8 cellular contexts compared by ENCODE assay signal in the genomic region with DNA sequence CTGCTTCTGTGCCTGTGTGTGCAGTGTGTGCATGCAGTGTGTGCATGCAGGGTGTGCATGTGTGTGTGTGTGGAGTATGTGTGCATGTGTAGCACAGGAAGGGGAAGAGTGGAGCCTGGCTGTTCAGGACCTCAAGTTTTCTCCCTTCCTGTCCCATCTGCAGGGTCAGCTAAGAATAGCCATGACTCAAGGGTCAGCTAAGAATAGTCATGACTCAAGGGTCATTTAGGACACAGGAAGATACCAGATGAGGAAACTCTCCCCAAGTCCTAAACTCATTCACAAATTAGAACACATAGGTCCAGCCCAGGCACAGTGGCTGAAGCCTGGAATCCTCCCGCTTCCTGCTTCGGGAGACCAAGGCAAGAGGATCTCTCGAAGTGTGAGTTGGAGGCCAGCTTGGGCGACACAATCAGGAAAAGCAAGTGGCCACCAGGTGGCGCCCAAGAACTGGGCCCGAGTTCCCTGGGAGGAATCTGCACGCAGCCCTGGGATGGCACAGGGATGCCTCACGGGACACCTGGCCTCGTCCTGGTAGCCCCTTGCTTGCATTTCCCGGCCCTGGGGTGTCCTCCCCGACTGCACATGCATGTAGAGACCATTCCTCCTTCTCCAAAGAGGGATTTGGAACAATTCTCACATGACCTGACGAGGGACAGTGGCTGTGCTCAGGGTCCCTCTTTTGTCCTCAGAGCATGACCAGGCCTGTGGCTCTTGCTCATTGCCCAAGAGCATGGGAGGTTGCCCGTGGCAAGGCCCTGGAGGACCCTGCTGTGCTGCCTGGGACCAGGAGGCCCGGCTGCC. TPM values are rescaled to one million over a fixed set of nuclear protein-coding genes. Genes with fewer than 3 reads are reported as not detected.
A peak's percentile ranks its signal among the peaks of the same experiment; 100 is the strongest.
DNase-seq lines count a peak whose midpoint lies in the region; ATAC-seq and TF ChIP-seq lines count a peak whose summit lies in the region.

No MANE protein-coding gene starts in this region.

- H3K9me2 ChIP-seq in OCI-LY1 (ENCODE audit: low read depth, low read length) = no peaks in the 10 kb centered on the region

- no peak for TF ChIP-seq POLR2A in uterus (IDR thresholded peaks at IDR 0.05)

- H3K14ac ChIP-seq in trophoblast cell (ENCODE audit: low read length) = no peak overlapping the region

- peak; percentile 46 to 52 for DNase-seq in NCI-H524 (lab: John Stamatoyannopoulos, UW)
- no peak for DNase-seq in NCI-H524 treated with DMSO at 0.1 percent for 48 hours (lab: John Stamatoyannopoulos, UW)
- peak; percentile 63 for DNase-seq in activated T-cell treated with anti-CD3 and anti-CD28 coated beads for 24 hours (ENCODE audit: low read depth)
- peak; percentile 53 for DNase-seq in fibroblast of pulmonary artery (ENCODE audit: low read depth)
- peak; percentile 71 to 93 for DNase-seq in trophoblast cell
- peak; percentile 43 to 55 for DNase-seq in uterus

- TF ChIP-seq CTCF in OCI-LY1 (IDR thresholded peaks at IDR 0.05; ENCODE audit: low read length) (peak; percentile 95), fibroblast of pulmonary artery (IDR thresholded peaks at IDR 0.05; ENCODE audit: low read length, missing control alignments) (peak; percentile 77), uterus (IDR thresholded peaks at IDR 0.05) (peak; percentile 42 to 68 (median 54))

- no peaks in the 10 kb centered on the region for H3K79me2 ChIP-seq in OCI-LY1 (ENCODE audit: insufficient read depth, low read length)
- no peaks in the 10 kb centered on the region for H3K79me2 ChIP-seq in trophoblast cell (ENCODE audit: control insufficient read depth, insufficient read depth, low read length, poor library complexity)

- H3F3A ChIP-seq in OCI-LY1 (ENCODE audit: insufficient read depth, low read length) = no peaks in the 10 kb centered on the region

- H2AK5ac ChIP-seq in trophoblast cell (ENCODE audit: low read length) = no peak overlapping the region

- no CpG with 5 or more reads among the region's 14 CpGs for WGBS in trophoblast cell (ENCODE audit: extremely low coverage, insufficient coverage, insufficient read length)

- H3K79me1 ChIP-seq in trophoblast cell (ENCODE audit: low read length) = no peaks in the 10 kb centered on the region

- no peak overlapping the region for H2BK12ac ChIP-seq in trophoblast cell (ENCODE audit: low read length)

- H3K23ac ChIP-seq in trophoblast cell (ENCODE audit: low read length) = peak overlapping the region; percentile 28

- H3K27me3 ChIP-seq in OCI-LY1 (ENCODE audit: insufficient read depth, low read length) (no peaks in the 10 kb centered on the region), trophoblast cell (ENCODE audit: insufficient read depth, low read length) (no peaks in the 10 kb centered on the region), uterus (no peaks in the 10 kb centered on the region)

- H2BK120ac ChIP-seq in trophoblast cell (ENCODE audit: insufficient read depth, low read length, poor library complexity) = no peak overlapping the region

- no peak overlapping the region for H2BK5ac ChIP-seq in trophoblast cell (ENCODE audit: low read depth, low read length, poor library complexity)

- no peak overlapping the region for H4K8ac ChIP-seq in trophoblast cell (ENCODE audit: low read depth, low read length)

- intact Hi-C loops in uterus (cut with DNase I; ENCODE audit: low total_unique reads) = no loop called here

- H3K4me1 ChIP-seq in OCI-LY1 (ENCODE audit: insufficient read depth, low read length, severe bottlenecking) (peaks cover 10% of the 10 kb centered on the region), trophoblast cell (ENCODE audit: control insufficient read depth in 1 of 2, insufficient read depth in 2 of 2, low read length in 2 of 2) (no peaks in the 10 kb centered on the region), uterus (no peaks in the 10 kb centered on the region)

- H3K18ac ChIP-seq in trophoblast cell (ENCODE audit: low read length) = no peak overlapping the region

- H3K4me3 ChIP-seq in OCI-LY1 (ENCODE audit: low read depth, low read length, poor library complexity, severe bottlenecking) (no peak overlapping the region), fibroblast of pulmonary artery (replicated peaks; ENCODE audit: low read depth, low read length) (no peak overlapping the region), trophoblast cell (ENCODE audit: low read depth, low read length) (no peak overlapping the region), uterus (no peak overlapping the region)

- H4K20me1 ChIP-seq in OCI-LY1 (ENCODE audit: insufficient read depth, low read length) = no peaks in the 10 kb centered on the region

- H3K36me3 ChIP-seq in OCI-LY1 (ENCODE audit: insufficient read depth, low read length) = no peaks in the 10 kb centered on the region
- H3K36me3 ChIP-seq in trophoblast cell (ENCODE audit: control insufficient read depth in 1 of 2, insufficient read depth in 2 of 2, low read length in 2 of 2) = no peaks in the 10 kb centered on the region
- no peaks in the 10 kb centered on the region for H3K36me3 ChIP-seq in uterus

- no peak overlapping the region for H4K91ac ChIP-seq in trophoblast cell (ENCODE audit: low read depth, low read length)

- no peak overlapping the region for H2AFZ ChIP-seq in OCI-LY1 (ENCODE audit: low read length)
- no peak overlapping the region for H2AFZ ChIP-seq in trophoblast cell (ENCODE audit: insufficient read depth, low read length, poor library complexity)

- H3K9me3 ChIP-seq in OCI-LY1 (ENCODE audit: low read length) = no peaks in the 10 kb centered on the region
- H3K9me3 ChIP-seq in trophoblast cell (ENCODE audit: insufficient read depth, low read depth, low read length) = no peaks in the 10 kb centered on the region
- no peaks in the 10 kb centered on the region for H3K9me3 ChIP-seq in uterus

- ATAC-seq in HG03066 (IDR thresholded peaks at IDR 0.05; ENCODE audit: low read depth, unreplicated experiment) = peak; percentile 55

- H4K12ac ChIP-seq in trophoblast cell (ENCODE audit: low read depth, low read length) = no peak overlapping the region

- H3K4me2 ChIP-seq in OCI-LY1 (ENCODE audit: low read length) (no peak overlapping the region), trophoblast cell (ENCODE audit: low read length) (no peak overlapping the region)

- H3K27ac ChIP-seq in OCI-LY1 (ENCODE audit: low read depth, low read length, poor library complexity, severe bottlenecking) (no peak overlapping the region), trophoblast cell (ENCODE audit: low read depth, low read length) (no peak overlapping the region), uterus (no peak overlapping the region)

- no peak overlapping the region for H3K9ac ChIP-seq in OCI-LY1 (ENCODE audit: low read length)
- H3K9ac ChIP-seq in trophoblast cell (ENCODE audit: low read length) = no peak overlapping the region

- H3K4ac ChIP-seq in trophoblast cell (ENCODE audit: low read depth, low read length) = no peak overlapping the region

RNA-seq across cellular contexts. Expression of gene VOPP1, which starts 21.4 kb away (rescaled TPM):
- 17.6 and 18.5 TPM in 2 replicates for polyA plus RNA-seq in trophoblast cell (2013)
- 10 to 100 TPM; 22.1 to 58.9 (median 39.8) TPM for total RNA-seq in uterus
